In the genomic region with DNA sequence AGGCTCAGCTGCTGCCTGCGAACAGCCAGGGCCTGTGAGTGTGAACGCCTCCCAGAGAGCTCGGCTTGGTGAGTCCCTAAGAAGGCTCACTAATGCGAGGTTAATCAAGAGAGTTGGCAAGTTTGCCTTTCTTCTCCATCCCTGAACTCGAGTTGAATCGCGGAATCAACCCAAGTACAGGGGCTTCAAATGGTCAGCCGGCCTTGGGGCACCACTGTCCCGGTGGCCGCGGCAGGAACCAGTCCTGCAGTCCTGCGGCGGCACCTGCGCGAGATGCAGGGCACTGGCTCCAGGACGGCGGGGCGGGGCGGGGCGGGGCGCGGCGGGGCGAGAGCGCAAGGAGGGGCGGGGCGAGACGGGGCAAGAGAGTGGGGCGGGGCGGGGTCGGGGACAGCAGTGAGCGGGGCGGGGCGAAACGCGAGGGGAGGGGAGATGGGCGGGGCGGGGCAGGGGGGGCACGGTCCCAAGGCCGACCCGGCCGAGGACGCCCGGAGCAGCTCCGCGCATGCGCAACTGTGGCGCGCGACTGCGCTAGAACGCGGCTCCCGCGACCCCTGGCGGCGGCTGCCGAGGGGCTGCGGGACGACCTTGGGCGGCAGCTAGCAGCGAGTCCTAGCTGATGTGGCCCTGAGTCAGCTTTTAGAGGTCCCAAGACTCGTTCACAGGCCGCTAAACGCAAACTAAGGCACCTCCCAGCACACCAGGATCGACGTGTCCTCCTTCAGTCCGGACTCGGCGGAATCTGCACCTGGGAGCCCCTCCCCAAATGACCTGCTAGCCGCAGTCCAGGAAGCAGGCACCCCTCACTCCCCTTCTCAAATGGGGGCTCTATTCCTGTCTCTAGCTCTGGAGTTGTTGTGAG, we compare ENCODE assay signal across 1 cellular context.
TF ChIP-seq lines count a peak whose summit lies in the region.

No MANE protein-coding gene starts in this region.

TF ChIP-seq in HepG2, 621 proteins besides CTCF, POLR2A, EP300 and RAD21 (continued from another document and continues in another):
- TF ChIP-seq, protein P1, sequence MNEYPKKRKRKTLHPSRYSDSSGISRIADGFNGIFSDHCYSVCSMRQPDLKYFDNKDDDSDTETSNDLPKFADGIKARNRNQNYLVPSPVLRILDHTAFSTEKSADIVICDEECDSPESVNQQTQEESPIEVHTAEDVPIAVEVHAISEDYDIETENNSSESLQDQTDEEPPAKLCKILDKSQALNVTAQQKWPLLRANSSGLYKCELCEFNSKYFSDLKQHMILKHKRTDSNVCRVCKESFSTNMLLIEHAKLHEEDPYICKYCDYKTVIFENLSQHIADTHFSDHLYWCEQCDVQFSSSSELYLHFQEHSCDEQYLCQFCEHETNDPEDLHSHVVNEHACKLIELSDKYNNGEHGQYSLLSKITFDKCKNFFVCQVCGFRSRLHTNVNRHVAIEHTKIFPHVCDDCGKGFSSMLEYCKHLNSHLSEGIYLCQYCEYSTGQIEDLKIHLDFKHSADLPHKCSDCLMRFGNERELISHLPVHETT (CRISPR knock-in tag; conservative IDR thresholded peaks at IDR 0.05) = no peak
- no peak for TF ChIP-seq ZNF878 (CRISPR knock-in tag; IDR thresholded peaks at IDR 0.05)
- no peak for TF ChIP-seq ZNF577 (CRISPR knock-in tag; IDR thresholded peaks at IDR 0.05; ENCODE audit: borderline replicate concordance, low read depth)
- no peak for TF ChIP-seq ZNF17 (CRISPR knock-in tag; IDR thresholded peaks at IDR 0.05)
- no peak for TF ChIP-seq RFX1 (IDR thresholded peaks at IDR 0.05)
- peak; percentile 40 for TF ChIP-seq PHF8 (CRISPR knock-in tag; IDR thresholded peaks at IDR 0.05)
- no peak for TF ChIP-seq ZNF766 (CRISPR knock-in tag; IDR thresholded peaks at IDR 0.05; ENCODE audit: borderline replicate concordance)
- peak; percentile 50; the same call in 1 of the 2 replicates for TF ChIP-seq SAP130 (CRISPR knock-in tag; IDR thresholded peaks at IDR 0.05; ENCODE audit: low read depth)
- TF ChIP-seq, protein P2, sequence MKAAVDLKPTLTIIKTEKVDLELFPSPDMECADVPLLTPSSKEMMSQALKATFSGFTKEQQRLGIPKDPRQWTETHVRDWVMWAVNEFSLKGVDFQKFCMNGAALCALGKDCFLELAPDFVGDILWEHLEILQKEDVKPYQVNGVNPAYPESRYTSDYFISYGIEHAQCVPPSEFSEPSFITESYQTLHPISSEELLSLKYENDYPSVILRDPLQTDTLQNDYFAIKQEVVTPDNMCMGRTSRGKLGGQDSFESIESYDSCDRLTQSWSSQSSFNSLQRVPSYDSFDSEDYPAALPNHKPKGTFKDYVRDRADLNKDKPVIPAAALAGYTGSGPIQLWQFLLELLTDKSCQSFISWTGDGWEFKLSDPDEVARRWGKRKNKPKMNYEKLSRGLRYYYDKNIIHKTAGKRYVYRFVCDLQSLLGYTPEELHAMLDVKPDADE (CRISPR knock-in tag; IDR thresholded peaks at IDR 0.05) = no peak
- no peak for TF ChIP-seq ZNF143 (CRISPR knock-in tag; IDR thresholded peaks at IDR 0.05)
- TF ChIP-seq, protein P3, sequence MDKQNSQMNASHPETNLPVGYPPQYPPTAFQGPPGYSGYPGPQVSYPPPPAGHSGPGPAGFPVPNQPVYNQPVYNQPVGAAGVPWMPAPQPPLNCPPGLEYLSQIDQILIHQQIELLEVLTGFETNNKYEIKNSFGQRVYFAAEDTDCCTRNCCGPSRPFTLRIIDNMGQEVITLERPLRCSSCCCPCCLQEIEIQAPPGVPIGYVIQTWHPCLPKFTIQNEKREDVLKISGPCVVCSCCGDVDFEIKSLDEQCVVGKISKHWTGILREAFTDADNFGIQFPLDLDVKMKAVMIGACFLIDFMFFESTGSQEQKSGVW (CRISPR knock-in tag; IDR thresholded peaks at IDR 0.05; ENCODE audit: borderline replicate concordance) = no peak
- TF ChIP-seq ZNF605 (CRISPR knock-in tag; IDR thresholded peaks at IDR 0.05) = no peak
- TF ChIP-seq, protein P4, sequence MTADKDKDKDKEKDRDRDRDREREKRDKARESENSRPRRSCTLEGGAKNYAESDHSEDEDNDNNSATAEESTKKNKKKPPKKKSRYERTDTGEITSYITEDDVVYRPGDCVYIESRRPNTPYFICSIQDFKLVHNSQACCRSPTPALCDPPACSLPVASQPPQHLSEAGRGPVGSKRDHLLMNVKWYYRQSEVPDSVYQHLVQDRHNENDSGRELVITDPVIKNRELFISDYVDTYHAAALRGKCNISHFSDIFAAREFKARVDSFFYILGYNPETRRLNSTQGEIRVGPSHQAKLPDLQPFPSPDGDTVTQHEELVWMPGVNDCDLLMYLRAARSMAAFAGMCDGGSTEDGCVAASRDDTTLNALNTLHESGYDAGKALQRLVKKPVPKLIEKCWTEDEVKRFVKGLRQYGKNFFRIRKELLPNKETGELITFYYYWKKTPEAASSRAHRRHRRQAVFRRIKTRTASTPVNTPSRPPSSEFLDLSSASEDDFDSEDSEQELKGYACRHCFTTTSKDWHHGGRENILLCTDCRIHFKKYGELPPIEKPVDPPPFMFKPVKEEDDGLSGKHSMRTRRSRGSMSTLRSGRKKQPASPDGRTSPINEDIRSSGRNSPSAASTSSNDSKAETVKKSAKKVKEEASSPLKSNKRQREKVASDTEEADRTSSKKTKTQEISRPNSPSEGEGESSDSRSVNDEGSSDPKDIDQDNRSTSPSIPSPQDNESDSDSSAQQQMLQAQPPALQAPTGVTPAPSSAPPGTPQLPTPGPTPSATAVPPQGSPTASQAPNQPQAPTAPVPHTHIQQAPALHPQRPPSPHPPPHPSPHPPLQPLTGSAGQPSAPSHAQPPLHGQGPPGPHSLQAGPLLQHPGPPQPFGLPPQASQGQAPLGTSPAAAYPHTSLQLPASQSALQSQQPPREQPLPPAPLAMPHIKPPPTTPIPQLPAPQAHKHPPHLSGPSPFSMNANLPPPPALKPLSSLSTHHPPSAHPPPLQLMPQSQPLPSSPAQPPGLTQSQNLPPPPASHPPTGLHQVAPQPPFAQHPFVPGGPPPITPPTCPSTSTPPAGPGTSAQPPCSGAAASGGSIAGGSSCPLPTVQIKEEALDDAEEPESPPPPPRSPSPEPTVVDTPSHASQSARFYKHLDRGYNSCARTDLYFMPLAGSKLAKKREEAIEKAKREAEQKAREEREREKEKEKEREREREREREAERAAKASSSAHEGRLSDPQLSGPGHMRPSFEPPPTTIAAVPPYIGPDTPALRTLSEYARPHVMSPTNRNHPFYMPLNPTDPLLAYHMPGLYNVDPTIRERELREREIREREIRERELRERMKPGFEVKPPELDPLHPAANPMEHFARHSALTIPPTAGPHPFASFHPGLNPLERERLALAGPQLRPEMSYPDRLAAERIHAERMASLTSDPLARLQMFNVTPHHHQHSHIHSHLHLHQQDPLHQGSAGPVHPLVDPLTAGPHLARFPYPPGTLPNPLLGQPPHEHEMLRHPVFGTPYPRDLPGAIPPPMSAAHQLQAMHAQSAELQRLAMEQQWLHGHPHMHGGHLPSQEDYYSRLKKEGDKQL (CRISPR knock-in tag; IDR thresholded peaks at IDR 0.05; ENCODE audit: low read depth) = no peak
- TF ChIP-seq ZMAT3 (CRISPR knock-in tag; conservative IDR thresholded peaks at IDR 0.05) = 0 out of 2 replicates have a peak, but pooled peaks have one; percentile 62
- no peak for TF ChIP-seq BCL6 (CRISPR knock-in tag; IDR thresholded peaks at IDR 0.05)
- no peak for TF ChIP-seq SALL2 (CRISPR knock-in tag; IDR thresholded peaks at IDR 0.05)
- no peak for TF ChIP-seq ZIK1 (CRISPR knock-in tag; IDR thresholded peaks at IDR 0.05; ENCODE audit: borderline replicate concordance, low read depth)
- TF ChIP-seq, protein P5, sequence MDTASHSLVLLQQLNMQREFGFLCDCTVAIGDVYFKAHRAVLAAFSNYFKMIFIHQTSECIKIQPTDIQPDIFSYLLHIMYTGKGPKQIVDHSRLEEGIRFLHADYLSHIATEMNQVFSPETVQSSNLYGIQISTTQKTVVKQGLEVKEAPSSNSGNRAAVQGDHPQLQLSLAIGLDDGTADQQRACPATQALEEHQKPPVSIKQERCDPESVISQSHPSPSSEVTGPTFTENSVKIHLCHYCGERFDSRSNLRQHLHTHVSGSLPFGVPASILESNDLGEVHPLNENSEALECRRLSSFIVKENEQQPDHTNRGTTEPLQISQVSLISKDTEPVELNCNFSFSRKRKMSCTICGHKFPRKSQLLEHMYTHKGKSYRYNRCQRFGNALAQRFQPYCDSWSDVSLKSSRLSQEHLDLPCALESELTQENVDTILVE (CRISPR knock-in tag; IDR thresholded peaks at IDR 0.05) = no peak
- TF ChIP-seq TBL1XR1 (IDR thresholded peaks at IDR 0.05; ENCODE audit: borderline replicate concordance, low read length, partially characterized antibody) = no peak
- TF ChIP-seq, protein P6, sequence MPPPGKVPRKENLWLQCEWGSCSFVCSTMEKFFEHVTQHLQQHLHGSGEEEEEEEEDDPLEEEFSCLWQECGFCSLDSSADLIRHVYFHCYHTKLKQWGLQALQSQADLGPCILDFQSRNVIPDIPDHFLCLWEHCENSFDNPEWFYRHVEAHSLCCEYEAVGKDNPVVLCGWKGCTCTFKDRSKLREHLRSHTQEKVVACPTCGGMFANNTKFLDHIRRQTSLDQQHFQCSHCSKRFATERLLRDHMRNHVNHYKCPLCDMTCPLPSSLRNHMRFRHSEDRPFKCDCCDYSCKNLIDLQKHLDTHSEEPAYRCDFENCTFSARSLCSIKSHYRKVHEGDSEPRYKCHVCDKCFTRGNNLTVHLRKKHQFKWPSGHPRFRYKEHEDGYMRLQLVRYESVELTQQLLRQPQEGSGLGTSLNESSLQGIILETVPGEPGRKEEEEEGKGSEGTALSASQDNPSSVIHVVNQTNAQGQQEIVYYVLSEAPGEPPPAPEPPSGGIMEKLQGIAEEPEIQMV (CRISPR knock-in tag; IDR thresholded peaks at IDR 0.05; ENCODE audit: low read depth) = no peak
- TF ChIP-seq, protein P7, sequence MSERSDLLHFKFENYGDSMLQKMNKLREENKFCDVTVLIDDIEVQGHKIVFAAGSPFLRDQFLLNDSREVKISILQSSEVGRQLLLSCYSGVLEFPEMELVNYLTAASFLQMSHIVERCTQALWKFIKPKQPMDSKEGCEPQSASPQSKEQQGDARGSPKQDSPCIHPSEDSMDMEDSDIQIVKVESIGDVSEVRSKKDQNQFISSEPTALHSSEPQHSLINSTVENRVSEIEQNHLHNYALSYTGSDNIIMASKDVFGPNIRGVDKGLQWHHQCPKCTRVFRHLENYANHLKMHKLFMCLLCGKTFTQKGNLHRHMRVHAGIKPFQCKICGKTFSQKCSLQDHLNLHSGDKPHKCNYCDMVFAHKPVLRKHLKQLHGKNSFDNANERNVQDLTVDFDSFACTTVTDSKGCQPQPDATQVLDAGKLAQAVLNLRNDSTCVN (CRISPR knock-in tag; IDR thresholded peaks at IDR 0.05; ENCODE audit: borderline replicate concordance) = no peak; the same call in 1 of the 2 replicates
- TF ChIP-seq ZNF615 (CRISPR knock-in tag; IDR thresholded peaks at IDR 0.05; ENCODE audit: borderline replicate concordance) = no peak
- TF ChIP-seq ZNF562 (CRISPR knock-in tag; IDR thresholded peaks at IDR 0.05; ENCODE audit: borderline replicate concordance) = no peak
- TF ChIP-seq ZNF30 (CRISPR knock-in tag; IDR thresholded peaks at IDR 0.05) = no peak
- no peak; the same call in 1 of the 2 replicates for TF ChIP-seq IRF2 (CRISPR knock-in tag; IDR thresholded peaks at IDR 0.05)
- no peak for TF ChIP-seq CREM (IDR thresholded peaks at IDR 0.05)
- no peak for TF ChIP-seq CREM (CRISPR knock-in tag; IDR thresholded peaks at IDR 0.05)
- TF ChIP-seq, protein P8, sequence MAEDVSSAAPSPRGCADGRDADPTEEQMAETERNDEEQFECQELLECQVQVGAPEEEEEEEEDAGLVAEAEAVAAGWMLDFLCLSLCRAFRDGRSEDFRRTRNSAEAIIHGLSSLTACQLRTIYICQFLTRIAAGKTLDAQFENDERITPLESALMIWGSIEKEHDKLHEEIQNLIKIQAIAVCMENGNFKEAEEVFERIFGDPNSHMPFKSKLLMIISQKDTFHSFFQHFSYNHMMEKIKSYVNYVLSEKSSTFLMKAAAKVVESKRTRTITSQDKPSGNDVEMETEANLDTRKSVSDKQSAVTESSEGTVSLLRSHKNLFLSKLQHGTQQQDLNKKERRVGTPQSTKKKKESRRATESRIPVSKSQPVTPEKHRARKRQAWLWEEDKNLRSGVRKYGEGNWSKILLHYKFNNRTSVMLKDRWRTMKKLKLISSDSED (CRISPR knock-in tag; IDR thresholded peaks at IDR 0.05) = no peak
- no peak for TF ChIP-seq ZFP36L1 (CRISPR knock-in tag; IDR thresholded peaks at IDR 0.05)
- peak; percentile 78; the same call in 1 of the 2 replicates for TF ChIP-seq KDM2A (CRISPR knock-in tag; IDR thresholded peaks at IDR 0.05; ENCODE audit: borderline replicate concordance, low read depth)
- no peak for TF ChIP-seq PRMT3 (CRISPR knock-in tag; IDR thresholded peaks at IDR 0.05; ENCODE audit: borderline replicate concordance, low read depth)
- no peak for TF ChIP-seq ZNF549 (CRISPR knock-in tag; IDR thresholded peaks at IDR 0.05)
- TF ChIP-seq ZNF768 (CRISPR knock-in tag; IDR thresholded peaks at IDR 0.05) = peak; percentile 57; the same call in 1 of the 2 replicates
- TF ChIP-seq ZNF383 (CRISPR knock-in tag; IDR thresholded peaks at IDR 0.05; ENCODE audit: borderline replicate concordance) = no peak
- TF ChIP-seq, protein P9, sequence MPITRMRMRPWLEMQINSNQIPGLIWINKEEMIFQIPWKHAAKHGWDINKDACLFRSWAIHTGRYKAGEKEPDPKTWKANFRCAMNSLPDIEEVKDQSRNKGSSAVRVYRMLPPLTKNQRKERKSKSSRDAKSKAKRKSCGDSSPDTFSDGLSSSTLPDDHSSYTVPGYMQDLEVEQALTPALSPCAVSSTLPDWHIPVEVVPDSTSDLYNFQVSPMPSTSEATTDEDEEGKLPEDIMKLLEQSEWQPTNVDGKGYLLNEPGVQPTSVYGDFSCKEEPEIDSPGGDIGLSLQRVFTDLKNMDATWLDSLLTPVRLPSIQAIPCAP (CRISPR knock-in tag; IDR thresholded peaks at IDR 0.05; ENCODE audit: low read depth) = no peak
- no peak for TF ChIP-seq BRCA1 (CRISPR knock-in tag; IDR thresholded peaks at IDR 0.05)
- peak; percentile 26; the same call in 1 of the 2 replicates for TF ChIP-seq ZNF501 (CRISPR knock-in tag; IDR thresholded peaks at IDR 0.05)
- TF ChIP-seq, protein P10, sequence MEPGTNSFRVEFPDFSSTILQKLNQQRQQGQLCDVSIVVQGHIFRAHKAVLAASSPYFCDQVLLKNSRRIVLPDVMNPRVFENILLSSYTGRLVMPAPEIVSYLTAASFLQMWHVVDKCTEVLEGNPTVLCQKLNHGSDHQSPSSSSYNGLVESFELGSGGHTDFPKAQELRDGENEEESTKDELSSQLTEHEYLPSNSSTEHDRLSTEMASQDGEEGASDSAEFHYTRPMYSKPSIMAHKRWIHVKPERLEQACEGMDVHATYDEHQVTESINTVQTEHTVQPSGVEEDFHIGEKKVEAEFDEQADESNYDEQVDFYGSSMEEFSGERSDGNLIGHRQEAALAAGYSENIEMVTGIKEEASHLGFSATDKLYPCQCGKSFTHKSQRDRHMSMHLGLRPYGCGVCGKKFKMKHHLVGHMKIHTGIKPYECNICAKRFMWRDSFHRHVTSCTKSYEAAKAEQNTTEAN (CRISPR knock-in tag; conservative IDR thresholded peaks at IDR 0.05) = no peak
- no peak for TF ChIP-seq ZFYVE20 (CRISPR knock-in tag; IDR thresholded peaks at IDR 0.05; ENCODE audit: borderline replicate concordance, low read depth)
- TF ChIP-seq SP2 (CRISPR knock-in tag; IDR thresholded peaks at IDR 0.05) = no peak; the same call in 1 of the 2 replicates
- TF ChIP-seq ADNP (CRISPR knock-in tag; IDR thresholded peaks at IDR 0.05) = no peak
- TF ChIP-seq ZNF44 (CRISPR knock-in tag; IDR thresholded peaks at IDR 0.05) = no peak
- TF ChIP-seq ELF4 (CRISPR knock-in tag; IDR thresholded peaks at IDR 0.05; ENCODE audit: borderline replicate concordance) = no peak
